1 cellular context compared by ENCODE assay signal in the genomic region with DNA sequence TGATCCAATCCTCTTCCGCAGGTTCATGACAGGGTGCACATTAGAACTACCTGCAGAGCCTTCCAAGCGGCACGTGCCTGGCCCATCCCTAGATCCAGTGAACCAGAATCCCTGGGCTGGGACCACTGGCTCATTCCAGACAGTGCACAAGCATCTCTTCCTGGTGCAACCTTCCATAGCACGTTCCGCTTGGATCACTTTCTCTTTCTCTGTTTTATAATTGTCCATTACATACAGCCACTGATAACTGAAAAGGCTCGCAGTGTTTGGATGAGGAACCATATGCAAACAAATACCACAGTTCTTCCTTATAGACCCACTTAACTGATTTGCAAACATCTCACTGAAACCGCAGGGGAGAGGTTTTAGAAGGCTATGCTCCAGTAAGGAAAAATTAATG.
TF ChIP-seq lines count a peak whose summit lies in the region.

No MANE protein-coding gene starts in this region.

TF ChIP-seq in SK-N-SH, 30 proteins besides CTCF, POLR2A, EP300 and RAD21 (continued from another document):
- TF ChIP-seq IRF3 (IDR thresholded peaks at IDR 0.05; ENCODE audit: low read depth, low read length) (no peak), POLR2AphosphoS5 (IDR thresholded peaks at IDR 0.05; ENCODE audit: low read depth, low read length) (no peak), RCOR1 (IDR thresholded peaks at IDR 0.05; ENCODE audit: low read length) (no peak), MEF2A (IDR thresholded peaks at IDR 0.05; ENCODE audit: borderline replicate concordance, low read depth) (no peak), EZH2phosphoT487 (IDR thresholded peaks at IDR 0.05; ENCODE audit: borderline replicate concordance, low read depth) (no peak)
- TF ChIP-seq, protein P1, sequence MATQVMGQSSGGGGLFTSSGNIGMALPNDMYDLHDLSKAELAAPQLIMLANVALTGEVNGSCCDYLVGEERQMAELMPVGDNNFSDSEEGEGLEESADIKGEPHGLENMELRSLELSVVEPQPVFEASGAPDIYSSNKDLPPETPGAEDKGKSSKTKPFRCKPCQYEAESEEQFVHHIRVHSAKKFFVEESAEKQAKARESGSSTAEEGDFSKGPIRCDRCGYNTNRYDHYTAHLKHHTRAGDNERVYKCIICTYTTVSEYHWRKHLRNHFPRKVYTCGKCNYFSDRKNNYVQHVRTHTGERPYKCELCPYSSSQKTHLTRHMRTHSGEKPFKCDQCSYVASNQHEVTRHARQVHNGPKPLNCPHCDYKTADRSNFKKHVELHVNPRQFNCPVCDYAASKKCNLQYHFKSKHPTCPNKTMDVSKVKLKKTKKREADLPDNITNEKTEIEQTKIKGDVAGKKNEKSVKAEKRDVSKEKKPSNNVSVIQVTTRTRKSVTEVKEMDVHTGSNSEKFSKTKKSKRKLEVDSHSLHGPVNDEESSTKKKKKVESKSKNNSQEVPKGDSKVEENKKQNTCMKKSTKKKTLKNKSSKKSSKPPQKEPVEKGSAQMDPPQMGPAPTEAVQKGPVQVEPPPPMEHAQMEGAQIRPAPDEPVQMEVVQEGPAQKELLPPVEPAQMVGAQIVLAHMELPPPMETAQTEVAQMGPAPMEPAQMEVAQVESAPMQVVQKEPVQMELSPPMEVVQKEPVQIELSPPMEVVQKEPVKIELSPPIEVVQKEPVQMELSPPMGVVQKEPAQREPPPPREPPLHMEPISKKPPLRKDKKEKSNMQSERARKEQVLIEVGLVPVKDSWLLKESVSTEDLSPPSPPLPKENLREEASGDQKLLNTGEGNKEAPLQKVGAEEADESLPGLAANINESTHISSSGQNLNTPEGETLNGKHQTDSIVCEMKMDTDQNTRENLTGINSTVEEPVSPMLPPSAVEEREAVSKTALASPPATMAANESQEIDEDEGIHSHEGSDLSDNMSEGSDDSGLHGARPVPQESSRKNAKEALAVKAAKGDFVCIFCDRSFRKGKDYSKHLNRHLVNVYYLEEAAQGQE (IDR thresholded peaks at IDR 0.05; ENCODE audit: low read depth, low read length), result no peak
TF ChIP-seq in SK-N-SH: peak in this region for 0.
